9 cellular contexts compared by ENCODE assay signal in the genomic region with DNA sequence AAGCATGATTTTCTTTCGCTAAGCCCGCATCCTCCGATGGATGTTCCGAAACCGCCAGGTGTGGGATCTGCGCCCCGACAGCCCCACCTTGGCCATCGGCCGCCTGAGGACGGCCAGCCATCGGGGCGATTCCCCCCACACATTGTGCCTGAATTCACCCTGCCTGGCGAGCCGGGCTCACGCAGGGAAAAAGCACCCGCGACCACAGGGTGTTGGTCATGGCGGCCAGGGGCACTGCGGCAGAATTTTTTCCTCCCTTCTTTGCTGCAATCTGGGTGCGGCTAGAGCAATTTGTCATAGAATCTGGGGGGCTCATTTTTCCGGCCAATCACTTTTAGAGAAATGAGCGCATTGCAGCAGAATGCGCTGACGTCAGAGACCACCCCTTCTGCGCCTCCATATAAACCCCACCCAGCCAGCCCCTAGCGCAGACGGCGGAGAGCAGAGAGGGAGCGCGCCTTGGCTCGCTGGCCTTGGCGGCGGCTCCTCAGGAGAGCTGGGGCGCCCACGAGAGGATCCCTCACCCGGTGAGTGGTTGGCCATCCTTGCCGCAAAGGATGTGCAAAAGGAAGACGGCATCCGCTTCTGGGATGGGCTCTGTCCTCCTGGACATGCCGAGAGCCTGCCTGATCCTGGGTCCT. TPM values are rescaled to one million over a fixed set of nuclear protein-coding genes. Genes with fewer than 3 reads are reported as not detected.
DNase-seq lines count a peak whose midpoint lies in the region; ATAC-seq and TF ChIP-seq lines count a peak whose summit lies in the region.
"Had no signal": no experiment of that assay in that cellular context is flagged by ENCODE, and none has a peak within 500 bp of the region (broad histone marks: within the 10 kb centered on the region; RNA-seq: fewer than 3 reads in every experiment).

A gene (plus strand): TSS at position 428 of the 641 bp plus-strand sequence.

- H3K27me3 Mint-ChIP-seq in CD4-positive, alpha-beta memory T cell = peaks cover 16 to 29% of the 10 kb centered on the region in 2 donors
- peaks cover 64% of the 10 kb centered on the region for H3K27me3 Mint-ChIP-seq in activated naive CD8-positive, alpha-beta T cell treated with anti-CD3 and anti-CD28 coated beads for 36 hours
- H3K27me3 Mint-ChIP-seq in glutamatergic neuron (ENCODE audit: unreplicated experiment) = peaks cover 4% of the 10 kb centered on the region

- POLR2A ChIA-PET in CD4-positive, alpha-beta memory T cell (lab: Charles Lee; ENCODE audit: partially characterized antibody) = no interaction called here

- no peak within 1 kb of the TSS for H3K27ac ChIP-seq in CD4-positive, alpha-beta memory T cell (ENCODE audit: low read depth, low read length)

- no peaks in the 10 kb centered on the region for H3K4me1 ChIP-seq in CD4-positive, alpha-beta memory T cell (ENCODE audit: insufficient read depth, low read length)

- H3K9me3 ChIP-seq in CD4-positive, alpha-beta memory T cell (ENCODE audit: control insufficient read depth in 1 of 2, low read length in 2 of 2) = no peaks in the 10 kb centered on the region

- H3K36me3 Mint-ChIP-seq in CD4-positive, alpha-beta memory T cell = no peaks in the 10 kb centered on the region
- H3K36me3 Mint-ChIP-seq in activated naive CD8-positive, alpha-beta T cell treated with anti-CD3 and anti-CD28 coated beads for 36 hours = no peaks in the 10 kb centered on the region
- H3K36me3 Mint-ChIP-seq in glutamatergic neuron (ENCODE audit: unreplicated experiment) = peaks cover 5% of the 10 kb centered on the region

- peaks cover 0 to 16% (median 4%) of the 10 kb centered on the region in 4 donors for H3K4me1 Mint-ChIP-seq in CD4-positive, alpha-beta memory T cell
- H3K4me1 Mint-ChIP-seq in activated naive CD8-positive, alpha-beta T cell treated with anti-CD3 and anti-CD28 coated beads for 36 hours = peaks cover 5% of the 10 kb centered on the region
- peaks cover 3% of the 10 kb centered on the region for H3K4me1 Mint-ChIP-seq in glutamatergic neuron (ENCODE audit: low read depth, unreplicated experiment)

- H3K4me3 Mint-ChIP-seq in CD4-positive, alpha-beta memory T cell = peak within 1 kb of the TSS in 5 of 8 donors; percentile 4 to 45 (median 31)
- H3K4me3 Mint-ChIP-seq in activated naive CD8-positive, alpha-beta T cell treated with anti-CD3 and anti-CD28 coated beads for 36 hours = peak within 1 kb of the TSS; percentile 7
- no peak within 1 kb of the TSS for H3K4me3 Mint-ChIP-seq in glutamatergic neuron (ENCODE audit: unreplicated experiment)

- ATAC-seq in Right ventricle myocardium inferior (peak; percentile 72), HG03025 (IDR thresholded peaks at IDR 0.05; ENCODE audit: low FRiP score, unreplicated experiment) (no peak), HG02973 (IDR thresholded peaks at IDR 0.05; ENCODE audit: unreplicated experiment) (no peak)

- TF ChIP-seq CTCF in retinal pigment epithelial cell (conservative IDR thresholded peaks at IDR 0.05; ENCODE audit: low read depth, low read length) = no peak
- TF ChIP-seq CTCF in glutamatergic neuron (IDR thresholded peaks at IDR 0.05; ENCODE audit: partially characterized antibody, unreplicated experiment) = no peak

- no peak for DNase-seq in CD4-positive, alpha-beta memory T cell
- no peak for DNase-seq in activated naive CD8-positive, alpha-beta T cell treated with anti-CD3 and anti-CD28 coated beads for 36 hours
- DNase-seq in Right ventricle myocardium inferior (ENCODE audit: missing footprints) (peak; percentile 67), retinal pigment epithelial cell (ENCODE audit: low read depth) (peak; percentile 13), glutamatergic neuron (no peak), NCI-H345 (lab: John Stamatoyannopoulos, UW) (no peak)
- DNase-seq: activated gamma-delta T cell had no signal

- intact Hi-C loops in CD4-positive, alpha-beta memory T cell (cut with micrococcal nuclease) = no loop called here
- intact Hi-C loops in Right ventricle myocardium inferior (cut with DNase I) = loop anchor here (10.0 kb wide), 1 partner anchor 161 kb away; no protein-coding TSS in a partner anchor

- peaks cover 0 to 6% (median 0%) of the 10 kb centered on the region in 8 donors for H3K9me3 Mint-ChIP-seq in CD4-positive, alpha-beta memory T cell
- peaks cover 7% of the 10 kb centered on the region for H3K9me3 Mint-ChIP-seq in activated naive CD8-positive, alpha-beta T cell treated with anti-CD3 and anti-CD28 coated beads for 36 hours
- H3K9me3 Mint-ChIP-seq in glutamatergic neuron (ENCODE audit: unreplicated experiment) = peaks cover 8% of the 10 kb centered on the region

- H3K27me3 ChIP-seq in CD4-positive, alpha-beta memory T cell (ENCODE audit: insufficient read depth, low read length) = no peaks in the 10 kb centered on the region

- no peak within 1 kb of the TSS for H3K4me3 ChIP-seq in CD4-positive, alpha-beta memory T cell (ENCODE audit: low read length in 2 of 2)
- H3K4me3 ChIP-seq in retinal pigment epithelial cell (ENCODE audit: low read length) = peak within 1 kb of the TSS; percentile 55

- CTCF ChIA-PET in CD4-positive, alpha-beta memory T cell (lab: Charles Lee; ENCODE audit: partially characterized antibody) = no interaction called here

- no peaks in the 10 kb centered on the region for H3K36me3 ChIP-seq in CD4-positive, alpha-beta memory T cell (ENCODE audit: insufficient read depth, low read length)

- no peak within 1 kb of the TSS for H3K27ac Mint-ChIP-seq in CD4-positive, alpha-beta memory T cell
- no peak within 1 kb of the TSS for H3K27ac Mint-ChIP-seq in activated naive CD8-positive, alpha-beta T cell treated with anti-CD3 and anti-CD28 coated beads for 36 hours
- H3K27ac Mint-ChIP-seq in glutamatergic neuron (ENCODE audit: unreplicated experiment) = no peak within 1 kb of the TSS

RNA-seq across cellular contexts. Expression of the gene that starts here (rescaled TPM):
- total RNA-seq in CD4-positive, alpha-beta memory T cell = not detected
- not detected for polyA plus RNA-seq in CD4-positive, alpha-beta memory T cell
- total RNA-seq in activated naive CD8-positive, alpha-beta T cell treated with anti-CD3 and anti-CD28 coated beads for 36 hours = under 1 TPM in 1 of 2 experiments, not detected in 1; 0.10 TPM
- total RNA-seq in Right ventricle myocardium inferior (34.8 TPM), glutamatergic neuron (ENCODE audit: unreplicated experiment) (0.22 TPM)

Comparison
In these comparisons a context has a peak if more than half of its experiments do, and no peak if none do; other contexts are left out.
1. RNA of the gene that starts here (total RNA-seq): 34.8 TPM in Right ventricle myocardium inferior (single experiment); 0.22 TPM in glutamatergic neuron (single experiment), 0.10 TPM in activated naive CD8-positive, alpha-beta T cell treated with anti-CD3 and anti-CD28 coated beads for 36 hours and not detected in CD4-positive, alpha-beta memory T cell; every median in the first group is over 10 times any median in the second.
2. DNase-seq: peak in Right ventricle myocardium inferior (single experiment) and retinal pigment epithelial cell (single experiment); none in CD4-positive, alpha-beta memory T cell (0 of 5), activated naive CD8-positive, alpha-beta T cell treated with anti-CD3 and anti-CD28 coated beads for 36 hours (single experiment), glutamatergic neuron (single experiment) and NCI-H345 (single experiment).